Comparison of ENCODE assay signal across 1 cellular context in genomic region chr3:194552327-194552949, GRCh38.
TF ChIP-seq lines count a peak whose summit lies in the region.

No MANE protein-coding gene starts in this region.

TF ChIP-seq in K562, 482 proteins besides CTCF, POLR2A, EP300 and RAD21 (continued from another document):
- TF ChIP-seq BRCA1 (IDR thresholded peaks at IDR 0.05): no peak
- TF ChIP-seq BRCA1 (CRISPR knock-in tag; IDR thresholded peaks at IDR 0.05): no peak
- TF ChIP-seq MCM3 (IDR thresholded peaks at IDR 0.05): no peak
- no peak for TF ChIP-seq GABPB1 (CRISPR knock-in tag; IDR thresholded peaks at IDR 0.05)
- 0 out of 2 replicates have a peak, but pooled peaks have one; percentile 30 for TF ChIP-seq ZNF592 (IDR thresholded peaks at IDR 0.05)
- no peak for TF ChIP-seq CBX8 (IDR thresholded peaks at IDR 0.05; ENCODE audit: borderline replicate concordance, extremely low read depth, low read depth, low read length, poor library complexity, severe bottlenecking)
- no peak for TF ChIP-seq CBX2 (IDR thresholded peaks at IDR 0.05; ENCODE audit: insufficient read depth, low read length, poor library complexity, severe bottlenecking)
- no peak for TF ChIP-seq ARNT (IDR thresholded peaks at IDR 0.05)
- TF ChIP-seq BACH1 (tag; IDR thresholded peaks at IDR 0.05): peak; percentile 81; the same call in 1 of the 2 replicates
- no peak for TF ChIP-seq MTA1 (IDR thresholded peaks at IDR 0.05; ENCODE audit: borderline replicate concordance)
- peak; percentile 97 for TF ChIP-seq MAFG (tag; conservative IDR thresholded peaks at IDR 0.05)
- peak; percentile 87 for TF ChIP-seq MAFK (IDR thresholded peaks at IDR 0.05; ENCODE audit: low read length)
- peak; percentile 89 for TF ChIP-seq NFE2 (IDR thresholded peaks at IDR 0.05; ENCODE audit: low read depth)
